ENCODE assay signal across 9 cellular contexts in the genomic region with DNA sequence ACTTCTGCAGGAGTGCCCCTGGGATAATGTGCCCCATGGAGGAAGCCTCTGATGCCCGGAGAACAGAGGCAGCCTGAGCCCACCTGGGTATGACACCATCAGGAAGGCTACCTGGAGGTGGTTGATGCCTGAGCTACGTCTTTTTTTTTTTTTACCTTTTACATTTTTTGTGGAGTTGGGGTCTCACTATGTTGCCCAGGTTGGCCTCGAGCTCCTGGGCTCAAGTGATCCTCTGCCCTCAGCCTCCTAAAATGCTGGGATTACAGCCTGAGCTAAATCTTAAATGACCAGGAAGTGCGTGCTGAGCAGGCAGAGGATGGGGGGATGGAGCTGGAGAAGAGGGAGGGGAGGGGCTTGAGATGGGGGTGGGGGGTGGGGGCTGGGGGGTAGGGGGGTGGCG. TPM values are rescaled to one million over a fixed set of nuclear protein-coding genes. Genes with fewer than 3 reads are reported as not detected.
"Had no signal": no experiment of that assay in that cellular context is flagged by ENCODE, and none has a peak within 500 bp of the region (broad histone marks: within the 10 kb centered on the region; RNA-seq: fewer than 3 reads in every experiment).

No MANE protein-coding gene starts in this region.

- H3K4me3 ChIP-seq: GM23338, HAP-1 had no signal

- H3K4me1 ChIP-seq: HAP-1 had no signal

- H3K4me3 Mint-ChIP-seq: GM23338, HFFc6 had no signal

- H2AFZ ChIP-seq: GM23338 had no signal

- H3K9me3 Mint-ChIP-seq: GM23338, HFFc6, IgD-negative memory B cell had no signal

- H3K27ac ChIP-seq: HL-60 had no signal

- ATAC-seq: GM23338, HCT116 had no signal

- H3K27ac Mint-ChIP-seq: GM23338, HFFc6, IgD-negative memory B cell had no signal

- H3K36me3 ChIP-seq: HAP-1 had no signal

- H3K9me3 ChIP-seq: HAP-1 had no signal

- H3K36me3 Mint-ChIP-seq: IgD-negative memory B cell had no signal

- DNase-seq: H7, HFFc6, KG1 had no signal

- H3K4me2 ChIP-seq: GM23338 had no signal

RNA-seq across cellular contexts. Expression of a gene that starts 32.7 kb away (rescaled TPM):
- total RNA-seq: HT1080 had no signal
- polyA plus RNA-seq: IgD-negative memory B cell had no signal
